In genomic region chr19:39412867-39413268, GRCh38 we compare ENCODE assay signal across 1 cellular context.
TF ChIP-seq lines count a peak whose summit lies in the region.

No MANE protein-coding gene starts in this region.

TF ChIP-seq in endothelial cell of umbilical vein, 7 proteins besides CTCF, POLR2A, EP300 and RAD21:
- TF ChIP-seq JUN (IDR thresholded peaks at IDR 0.05; ENCODE audit: borderline replicate concordance, insufficient read depth, insufficient read length, low read depth) (no peak), GATA2 (IDR thresholded peaks at IDR 0.05; ENCODE audit: insufficient read depth, insufficient read length, low read depth, low read length) (no peak), POLR2AphosphoS5 (IDR thresholded peaks at IDR 0.05; ENCODE audit: insufficient read depth, low read depth, low read length) (no peak), MYC (IDR thresholded peaks at IDR 0.05; ENCODE audit: low read depth, low read length) (no peak), MAX (IDR thresholded peaks at IDR 0.05; ENCODE audit: insufficient read depth, insufficient read length) (no peak), EZH2 (IDR thresholded peaks at IDR 0.05; ENCODE audit: borderline replicate concordance, low read depth, low read length, severe bottlenecking) (no peak), FOS (IDR thresholded peaks at IDR 0.05; ENCODE audit: borderline replicate concordance, insufficient read depth, low read length) (no peak)
TF ChIP-seq in endothelial cell of umbilical vein: peak in this region for 0.
